ENCODE assay signal across 14 cellular contexts in genomic region chr7:423312-424260, GRCh38.
"Had no signal": no experiment of that assay in that cellular context is flagged by ENCODE, and none has a peak within 500 bp of the region (broad histone marks: within the 10 kb centered on the region; RNA-seq: fewer than 3 reads in every experiment).

No MANE protein-coding gene starts in this region.

- H3K27ac ChIP-seq: cardiac muscle cell, hepatocyte, psoas muscle, thyroid gland, WERI-Rb-1 had no signal

- H3K36me3 ChIP-seq: cardiac muscle cell, esophagus squamous epithelium, thyroid gland, WERI-Rb-1 had no signal

- DNase-seq: activated CD4-positive, alpha-beta memory T cell treated with anti-CD3 and anti-CD28 coated beads for 36 hours; activated CD4-positive, alpha-beta T cell treated with anti-CD3 and anti-CD28 coated beads for 36 hours; activated gamma-delta T cell treated with Interleukin-2 at 50 U/mL for 16 hours; activated T-cell treated with anti-CD3 and anti-CD28 coated beads for 4 hours; effector memory CD8-positive, alpha-beta T cell; esophagus squamous epithelium; stimulated activated CD8-positive, alpha-beta memory T cell treated with anti-CD3 and anti-CD28 coated beads, Interleukin-4, amount 100 ng/mL, for 48 hours; stimulated activated naive CD4-positive, alpha-beta T cell treated with Interleukin-2 at 50 U/mL for 16 hours; thyroid gland; WERI-Rb-1 had no signal

- ATAC-seq: activated CD4-positive, alpha-beta T cell treated with anti-CD3 and anti-CD28 coated beads for 36 hours; effector memory CD8-positive, alpha-beta T cell; psoas muscle; sciatic nerve had no signal

- H3K4me1 ChIP-seq: psoas muscle, thyroid gland had no signal

- H3K4me2 ChIP-seq: hepatocyte had no signal

- H3K27me3 ChIP-seq: cardiac muscle cell, hepatocyte, thyroid gland had no signal

- H2AFZ ChIP-seq: hepatocyte had no signal

- H3K9me3 ChIP-seq: esophagus squamous epithelium, psoas muscle, thyroid gland had no signal

- H3K4me3 ChIP-seq: cardiac muscle cell, esophagus squamous epithelium, hepatocyte, psoas muscle, thyroid gland had no signal
